ENCODE assay signal across 30 cellular contexts in the genomic region with DNA sequence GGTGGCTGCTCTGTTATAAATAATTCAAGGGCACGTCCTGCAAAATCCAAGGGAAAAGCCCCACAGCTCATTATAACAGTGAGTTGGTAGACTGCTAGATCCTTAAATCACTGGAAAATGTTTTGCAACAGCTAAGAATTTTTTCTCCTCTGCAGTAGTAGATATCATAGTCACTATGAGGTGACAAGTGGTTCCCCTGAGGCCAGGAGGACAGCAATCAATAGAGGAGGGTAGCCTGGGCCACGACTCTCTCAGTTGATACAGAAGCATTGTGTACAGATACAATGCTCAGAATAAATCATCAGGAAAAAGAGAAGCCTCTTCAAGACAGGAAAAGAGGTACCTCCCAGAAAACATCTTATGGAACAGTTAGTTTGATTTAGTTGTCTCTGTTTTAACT.
"Had no signal": no experiment of that assay in that cellular context is flagged by ENCODE, and none has a peak within 500 bp of the region (broad histone marks: within the 10 kb centered on the region; RNA-seq: fewer than 3 reads in every experiment).

No MANE protein-coding gene starts in this region.

- ATAC-seq: activated CD4-positive, alpha-beta T cell treated with anti-CD3 and anti-CD28 coated beads for 36 hours; activated CD8-positive, alpha-beta memory T cell treated with anti-CD3 and anti-CD28 coated beads, Interleukin-2, amount 10 ng/mL, durations not matched to agents 7 days and 5 days; activated CD8-positive, alpha-beta T cell treated with anti-CD3 and anti-CD28 coated beads, Interleukin-2, amount 10 ng/mL, durations not matched to agents 7 days and 5 days; activated naive CD8-positive, alpha-beta T cell treated with anti-CD3 and anti-CD28 coated beads, Interleukin-2, amount 50 U/mL, for 24 hours; gastroesophageal sphincter had no signal

- DNase-seq: activated CD4-positive, alpha-beta memory T cell treated with anti-CD3 and anti-CD28 coated beads for 36 hours; activated CD4-positive, alpha-beta T cell treated with anti-CD3 and anti-CD28 coated beads for 36 hours; activated CD4-positive, alpha-beta T cell treated with anti-CD3 and anti-CD28 coated beads, Interleukin-2, amount 10 ng/mL, durations not matched to agents 24 days and 14 days; activated CD4-positive, CD25-positive, alpha-beta regulatory T cell; activated CD4-positive, CD25-positive, alpha-beta regulatory T cell treated with anti-CD3 and anti-CD28 coated beads, Interleukin-2, amount 50 U/mL, for 72 hours; activated CD8-positive, alpha-beta memory T cell treated with anti-CD3 and anti-CD28 coated beads, Interleukin-2, amount 10 ng/mL, durations not matched to agents 7 days and 5 days; activated CD8-positive, alpha-beta memory T cell treated with anti-CD3 and anti-CD28 coated beads, Interleukin-2, amount 50 U/mL, for 4 hours; activated CD8-positive, alpha-beta T cell treated with anti-CD3 and anti-CD28 coated beads, Interleukin-2, amount 10 ng/mL, durations not matched to agents 7 days and 5 days; activated effector memory CD4-positive, alpha-beta T cell treated with anti-CD3 and anti-CD28 coated beads, Interleukin-2, amount 50 U/mL, for 16 hours; activated naive CD4-positive, alpha-beta T cell treated with anti-CD3 and anti-CD28 coated beads for 36 hours; activated naive CD8-positive, alpha-beta T cell treated with anti-CD3 and anti-CD28 coated beads for 36 hours; activated naive CD8-positive, alpha-beta T cell treated with anti-CD3 and anti-CD28 coated beads, Interleukin-2, amount 50 U/mL, for 24 hours; activated T-cell treated with anti-CD3 and anti-CD28 coated beads, Interleukin-2, amount 50 U/mL, for 1 hour; activated T-cell treated with anti-CD3 and anti-CD28 coated beads, Interleukin-2, amount 50 U/mL, for 48 hours; adrenal gland; amygdala; aorta; body of pancreas; central memory CD4-positive, alpha-beta T cell; cerebellar nuclear complex; colonic mucosa; effector CD8-positive, alpha-beta T cell; esophagus squamous epithelium; foreskin melanocyte; head of caudate nucleus; T-helper 2 cell had no signal

- H3K27ac Mint-ChIP-seq: activated CD4-positive, alpha-beta memory T cell treated with anti-CD3 and anti-CD28 coated beads for 36 hours; activated CD4-positive, alpha-beta T cell treated with anti-CD3 and anti-CD28 coated beads for 36 hours; activated CD4-positive, alpha-beta T cell treated with anti-CD3 and anti-CD28 coated beads, Interleukin-2, amount 10 ng/mL, durations not matched to agents 24 days and 14 days; activated CD8-positive, alpha-beta memory T cell treated with anti-CD3 and anti-CD28 coated beads, Interleukin-2, amount 10 ng/mL, durations not matched to agents 7 days and 5 days; activated CD8-positive, alpha-beta T cell treated with anti-CD3 and anti-CD28 coated beads, Interleukin-2, amount 10 ng/mL, durations not matched to agents 7 days and 5 days; activated naive CD4-positive, alpha-beta T cell treated with anti-CD3 and anti-CD28 coated beads for 36 hours; activated naive CD4-positive, alpha-beta T cell treated with anti-CD3 and anti-CD28 coated beads, Interleukin-2, amount 50 U/mL, for 24 hours; activated naive CD8-positive, alpha-beta T cell treated with anti-CD3 and anti-CD28 coated beads for 36 hours; activated naive CD8-positive, alpha-beta T cell treated with anti-CD3 and anti-CD28 coated beads, Interleukin-2, amount 50 U/mL, for 24 hours; activated T-helper 1 cell treated with anti-CD3 and anti-CD28 coated beads, Interleukin-12 subunit alpha, Interleukin-12 subunit beta, Interleukin-2, Interleukin-4 antibody, amounts not matched to agents 30 ng/mL and 10 ng/mL and 1 ng/mL, durations not matched to agents 14 hours and 24 hours and 36 hours; activated T-helper 2 cell treated with anti-CD3 and anti-CD28 coated beads, Interferon-gamma antibody, Interleukin-2, Interleukin-4, amounts not matched to agents 10 μg/mL and 5 μg/mL and 100 μg/mL, durations not matched to agents 14 hours and 24 hours and 36 hours had no signal

- H3K27me3 Mint-ChIP-seq: activated CD4-positive, alpha-beta memory T cell treated with anti-CD3 and anti-CD28 coated beads for 36 hours; activated CD4-positive, alpha-beta T cell treated with anti-CD3 and anti-CD28 coated beads for 36 hours; activated CD4-positive, alpha-beta T cell treated with anti-CD3 and anti-CD28 coated beads, Interleukin-2, amount 10 ng/mL, durations not matched to agents 24 days and 14 days; activated CD8-positive, alpha-beta memory T cell treated with anti-CD3 and anti-CD28 coated beads, Interleukin-2, amount 10 ng/mL, durations not matched to agents 7 days and 5 days; activated naive CD4-positive, alpha-beta T cell treated with anti-CD3 and anti-CD28 coated beads, Interleukin-2, amount 50 U/mL, for 24 hours; activated naive CD8-positive, alpha-beta T cell treated with anti-CD3 and anti-CD28 coated beads for 36 hours; activated naive CD8-positive, alpha-beta T cell treated with anti-CD3 and anti-CD28 coated beads, Interleukin-2, amount 50 U/mL, for 24 hours had no signal

- H3K9me3 Mint-ChIP-seq: activated CD4-positive, alpha-beta memory T cell treated with anti-CD3 and anti-CD28 coated beads for 36 hours; activated naive CD8-positive, alpha-beta T cell treated with anti-CD3 and anti-CD28 coated beads for 36 hours had no signal

- H3K4me1 Mint-ChIP-seq: activated CD4-positive, alpha-beta T cell treated with anti-CD3 and anti-CD28 coated beads for 36 hours; activated CD4-positive, alpha-beta T cell treated with anti-CD3 and anti-CD28 coated beads, Interleukin-2, amount 10 ng/mL, durations not matched to agents 24 days and 14 days; activated CD8-positive, alpha-beta memory T cell treated with anti-CD3 and anti-CD28 coated beads, Interleukin-2, amount 10 ng/mL, durations not matched to agents 7 days and 5 days; activated naive CD4-positive, alpha-beta T cell treated with anti-CD3 and anti-CD28 coated beads, Interleukin-2, amount 50 U/mL, for 24 hours; activated naive CD8-positive, alpha-beta T cell treated with anti-CD3 and anti-CD28 coated beads for 36 hours; activated naive CD8-positive, alpha-beta T cell treated with anti-CD3 and anti-CD28 coated beads, Interleukin-2, amount 50 U/mL, for 24 hours had no signal

- H3K36me3 Mint-ChIP-seq: activated CD4-positive, alpha-beta memory T cell treated with anti-CD3 and anti-CD28 coated beads for 36 hours; activated CD8-positive, alpha-beta memory T cell treated with anti-CD3 and anti-CD28 coated beads, Interleukin-2, amount 10 ng/mL, durations not matched to agents 7 days and 5 days; activated naive CD4-positive, alpha-beta T cell treated with anti-CD3 and anti-CD28 coated beads, Interleukin-2, amount 50 U/mL, for 24 hours; activated naive CD8-positive, alpha-beta T cell treated with anti-CD3 and anti-CD28 coated beads for 36 hours had no signal

- H3K4me3 Mint-ChIP-seq: activated CD4-positive, alpha-beta memory T cell treated with anti-CD3 and anti-CD28 coated beads for 36 hours; activated CD4-positive, alpha-beta T cell treated with anti-CD3 and anti-CD28 coated beads for 36 hours; activated CD4-positive, alpha-beta T cell treated with anti-CD3 and anti-CD28 coated beads, Interleukin-2, amount 10 ng/mL, durations not matched to agents 24 days and 14 days; activated CD8-positive, alpha-beta memory T cell treated with anti-CD3 and anti-CD28 coated beads, Interleukin-2, amount 10 ng/mL, durations not matched to agents 7 days and 5 days; activated CD8-positive, alpha-beta T cell treated with anti-CD3 and anti-CD28 coated beads, Interleukin-2, amount 10 ng/mL, durations not matched to agents 7 days and 5 days; activated naive CD4-positive, alpha-beta T cell treated with anti-CD3 and anti-CD28 coated beads for 36 hours; activated naive CD4-positive, alpha-beta T cell treated with anti-CD3 and anti-CD28 coated beads, Interleukin-2, amount 50 U/mL, for 24 hours; activated naive CD8-positive, alpha-beta T cell treated with anti-CD3 and anti-CD28 coated beads for 36 hours; activated naive CD8-positive, alpha-beta T cell treated with anti-CD3 and anti-CD28 coated beads, Interleukin-2, amount 50 U/mL, for 24 hours; activated T-helper 1 cell treated with anti-CD3 and anti-CD28 coated beads, Interleukin-12 subunit alpha, Interleukin-12 subunit beta, Interleukin-2, Interleukin-4 antibody, amounts not matched to agents 30 ng/mL and 10 ng/mL and 1 ng/mL, durations not matched to agents 14 hours and 24 hours and 36 hours had no signal
